ENCODE assay signal across 19 cellular contexts in genomic region chr7:23787272-23787671, GRCh38.
DNase-seq lines count a peak whose midpoint lies in the region; FAIRE-seq and TF ChIP-seq lines count a peak whose summit lies in the region.
"Had no signal": no experiment of that assay in that cellular context is flagged by ENCODE, and none has a peak within 500 bp of the region (broad histone marks: within the 10 kb centered on the region; RNA-seq: fewer than 3 reads in every experiment).

No MANE protein-coding gene starts in this region.

- DNase-seq in NCI-H2107 treated with DMSO at 0.1 percent for 48 hours (lab: John Stamatoyannopoulos, UW; ENCODE audit: unreplicated experiment) (peak; percentile 10), NCI-H2107 (lab: John Stamatoyannopoulos, UW) (no peak), DMS53 (lab: John Stamatoyannopoulos, UW) (peak; percentile 97), NCI-H69 (lab: John Stamatoyannopoulos, UW) (peak; percentile 73), islet precursor cell (peak; percentile 47), GM19239 (ENCODE audit: insufficient read length, low spot score) (no peak), hypothalamus (lab: John Stamatoyannopoulos, UW) (no peak), osteoblast (ENCODE audit: insufficient read length, low spot score, missing footprints) (no peak)
- DNase-seq: CD8-positive, alpha-beta T cell; EL; HCEC 1CT; KBM-7; NCI-H1694 treated with DMSO at 0.1 percent for 48 hours; NCI-H2171; NK-92 treated with Interleukin-12 subunit alpha and Interleukin-12 subunit beta, amount 100 ng/mL, for 24 hours; OCI-M1; SHP77 treated with DMSO at 0.1 percent for 48 hours; T-helper 1 cell had no signal

- no peak for FAIRE-seq in GM19239 (lab: Jason Lieb, UNC)

- H2AFZ ChIP-seq in osteoblast (ENCODE audit: low read length): no peak overlapping the region

- no peaks in the 10 kb centered on the region for H3K4me1 ChIP-seq in osteoblast (ENCODE audit: insufficient read depth, low read length)
- H3K4me1 ChIP-seq: BLaER1 had no signal

- no peak overlapping the region for H3K4me2 ChIP-seq in osteoblast (ENCODE audit: insufficient read depth, low read length)
- H3K4me2 ChIP-seq: BLaER1 had no signal

- no peaks in the 10 kb centered on the region for H4K20me1 ChIP-seq in osteoblast (ENCODE audit: insufficient read depth, low read length)
- H4K20me1 ChIP-seq: BLaER1 had no signal

- TF ChIP-seq CTCF in osteoblast (IDR thresholded peaks at IDR 0.05; ENCODE audit: extremely low read depth, low read depth, low read length): no peak

- H3K36me3 ChIP-seq in osteoblast (ENCODE audit: insufficient read depth, low read length): no peaks in the 10 kb centered on the region
- H3K36me3 ChIP-seq: BLaER1 had no signal

- H3K4me3 ChIP-seq in osteoblast (ENCODE audit: insufficient read depth, low read length): no peak overlapping the region
- H3K4me3 ChIP-seq: BLaER1 had no signal

- no peaks in the 10 kb centered on the region for H3K79me2 ChIP-seq in osteoblast (ENCODE audit: insufficient read depth, low read length)

- no peaks in the 10 kb centered on the region for H3K9me3 ChIP-seq in osteoblast (ENCODE audit: low read depth, low read length)
- H3K9me3 ChIP-seq: BLaER1 had no signal

- no peak overlapping the region for H3K27ac ChIP-seq in osteoblast (ENCODE audit: low read depth, low read length)
- H3K27ac ChIP-seq: BLaER1 had no signal

- no peaks in the 10 kb centered on the region for H3K27me3 ChIP-seq in osteoblast (ENCODE audit: insufficient read depth, low read length)
- H3K27me3 ChIP-seq: BLaER1 had no signal

Comparison
In these comparisons a context has a peak if more than half of its experiments do, and no peak if none do; other contexts are left out.
1. DNase-seq: peak in NCI-H2107 treated with DMSO at 0.1 percent for 48 hours (single experiment), DMS53 (single experiment), NCI-H69 (single experiment) and islet precursor cell (single experiment); none in NCI-H2107 (single experiment), GM19239 (single experiment), hypothalamus (0 of 51) and osteoblast (single experiment).